Comparison of ENCODE assay signal across 28 cellular contexts in genomic region chr16:68432701-68433100, GRCh38.
"Had no signal": no experiment of that assay in that cellular context is flagged by ENCODE, and none has a peak within 500 bp of the region (broad histone marks: within the 10 kb centered on the region; RNA-seq: fewer than 3 reads in every experiment).

No MANE protein-coding gene starts in this region.

- H3K4me1 Mint-ChIP-seq: stimulated activated effector memory CD8-positive, alpha-beta T cell treated with anti-CD3 and anti-CD28 coated beads, Interleukin-12 subunit alpha, Interleukin-12 subunit beta, amount 100 ng/mL, for 72 hours; stimulated activated memory B cell treated with anti-CD40 and anti-IgM and Interleukin-4, amounts not matched to agents 10 μg/mL and 1 μg/mL and 100 μg/mL, for 72 hours; stimulated activated naive B cell treated with anti-CD40 and anti-IgM and Interleukin-4, amounts not matched to agents 10 μg/mL and 1 μg/mL and 100 μg/mL, for 72 hours had no signal

- H3K36me3 ChIP-seq: stomach, suprapubic skin, thoracic aorta, thyroid gland, tibial artery, tibial nerve, transverse colon, upper lobe of left lung, upper lobe of right lung, uterus, vagina had no signal

- DNase-seq: stimulated activated CD4-positive, alpha-beta T cell treated with anti-CD3 and anti-CD28 coated beads, Interleukin-2, amount 100 ng/mL, for 48 hours; stimulated activated CD4-positive, alpha-beta T cell treated with anti-CD3 and anti-CD28 coated beads, Interleukin-4, amount 100 ng/mL, for 1 hour; stimulated activated CD4-positive, alpha-beta T cell treated with anti-CD3 and anti-CD28 coated beads, Interleukin-4, amount 100 ng/mL, for 24 hours; stimulated activated CD4-positive, alpha-beta T cell treated with anti-CD3 and anti-CD28 coated beads, Interleukin-4, amount 100 ng/mL, for 4 hours; stimulated activated CD8-positive, alpha-beta memory T cell treated with anti-CD3 and anti-CD28 coated beads, Interleukin-4, amount 100 ng/mL, for 48 hours; stimulated activated naive B cell treated with anti-CD40 and anti-IgM and Interleukin-4, amounts not matched to agents 10 μg/mL and 1 μg/mL and 100 μg/mL, for 72 hours; stimulated activated naive CD4-positive, alpha-beta T cell; stimulated activated naive CD4-positive, alpha-beta T cell treated with Interleukin-2 at 50 U/mL for 16 hours; stimulated activated naive CD8-positive, alpha-beta T cell treated with anti-CD3 and anti-CD28 coated beads, Interleukin-15, amount 100 ng/mL, for 72 hours; stimulated activated naive CD8-positive, alpha-beta T cell treated with anti-CD3 and anti-CD28 coated beads, Interleukin-15, Interleukin-2, amounts not matched to agents 100 U/mL and 50 U/mL, for 24 hours; stomach; substantia nigra; testis; thyroid gland; tibial artery; transverse colon; trophoblast cell; upper lobe of left lung; upper lobe of right lung; uterus had no signal

- H3K4me1 ChIP-seq: suprapubic skin, testis, thyroid gland, tibial artery, tibial nerve, upper lobe of right lung, uterus, vagina had no signal

- H3K27ac Mint-ChIP-seq: stimulated activated effector memory CD8-positive, alpha-beta T cell treated with anti-CD3 and anti-CD28 coated beads, Interleukin-12 subunit alpha, Interleukin-12 subunit beta, amount 100 ng/mL, for 72 hours; stimulated activated memory B cell treated with anti-CD40 and anti-IgM and Interleukin-4, amounts not matched to agents 10 μg/mL and 1 μg/mL and 100 μg/mL, for 72 hours; stimulated activated naive B cell treated with anti-CD40 and anti-IgM and Interleukin-4, amounts not matched to agents 10 μg/mL and 1 μg/mL and 100 μg/mL, for 72 hours; stimulated activated naive CD8-positive, alpha-beta T cell treated with anti-CD3 and anti-CD28 coated beads, Interleukin-15, amount 100 ng/mL, for 72 hours; stimulated activated naive CD8-positive, alpha-beta T cell treated with anti-CD3 and anti-CD28 coated beads, Interleukin-15, Interleukin-2, amounts not matched to agents 100 ng/mL and 50 ng/mL, for 24 hours; type B pancreatic cell had no signal

- H3K9me3 ChIP-seq: stomach, suprapubic skin, testis, thoracic aorta, thyroid gland, tibial artery, transverse colon, upper lobe of right lung, uterus, vagina had no signal

- ATAC-seq: stimulated activated effector memory CD8-positive, alpha-beta T cell treated with anti-CD3 and anti-CD28 coated beads, Interleukin-12 subunit alpha, Interleukin-12 subunit beta, amount 100 ng/mL, for 72 hours; stimulated activated memory B cell treated with anti-CD40 and anti-IgM and Interleukin-4, amounts not matched to agents 10 μg/mL and 1 μg/mL and 100 μg/mL, for 72 hours; stimulated activated naive B cell treated with anti-CD40 and anti-IgM and Interleukin-4, amounts not matched to agents 10 μg/mL and 1 μg/mL and 100 μg/mL, for 72 hours; stimulated activated naive CD8-positive, alpha-beta T cell treated with anti-CD3 and anti-CD28 coated beads, Interleukin-15, amount 100 ng/mL, for 72 hours; stimulated activated naive CD8-positive, alpha-beta T cell treated with anti-CD3 and anti-CD28 coated beads, Interleukin-15, Interleukin-2, amounts not matched to agents 100 U/mL and 50 U/mL, for 24 hours; upper lobe of right lung had no signal

- H3K27me3 Mint-ChIP-seq: stimulated activated naive CD8-positive, alpha-beta T cell treated with anti-CD3 and anti-CD28 coated beads, Interleukin-15, amount 100 ng/mL, for 72 hours; stimulated activated naive CD8-positive, alpha-beta T cell treated with anti-CD3 and anti-CD28 coated beads, Interleukin-15, Interleukin-2, amounts not matched to agents 100 ng/mL and 50 ng/mL, for 24 hours had no signal

- H3K27ac ChIP-seq: stomach, suprapubic skin, testis, thoracic aorta, thyroid gland, tibial artery, tibial nerve, transverse colon, upper lobe of left lung, upper lobe of right lung, uterus, vagina had no signal

- H3K27me3 ChIP-seq: stomach, suprapubic skin, testis, thyroid gland, tibial nerve, transverse colon, upper lobe of left lung, upper lobe of right lung, uterus, vagina had no signal

- H3K9me3 Mint-ChIP-seq: stimulated activated effector memory CD8-positive, alpha-beta T cell treated with anti-CD3 and anti-CD28 coated beads, Interleukin-12 subunit alpha, Interleukin-12 subunit beta, amount 100 ng/mL, for 72 hours had no signal

- H3K4me3 ChIP-seq: stomach, suprapubic skin, testis, thoracic aorta, thyroid gland, tibial artery, tibial nerve, transverse colon, upper lobe of left lung, upper lobe of right lung, uterus, vagina had no signal

- H3K4me3 Mint-ChIP-seq: stimulated activated effector memory CD8-positive, alpha-beta T cell treated with anti-CD3 and anti-CD28 coated beads, Interleukin-12 subunit alpha, Interleukin-12 subunit beta, amount 100 ng/mL, for 72 hours; stimulated activated memory B cell treated with anti-CD40 and anti-IgM and Interleukin-4, amounts not matched to agents 10 μg/mL and 1 μg/mL and 100 μg/mL, for 72 hours; stimulated activated naive B cell treated with anti-CD40 and anti-IgM and Interleukin-4, amounts not matched to agents 10 μg/mL and 1 μg/mL and 100 μg/mL, for 72 hours; stimulated activated naive CD8-positive, alpha-beta T cell treated with anti-CD3 and anti-CD28 coated beads, Interleukin-15, amount 100 ng/mL, for 72 hours; stimulated activated naive CD8-positive, alpha-beta T cell treated with anti-CD3 and anti-CD28 coated beads, Interleukin-15, Interleukin-2, amounts not matched to agents 100 ng/mL and 50 ng/mL, for 24 hours; type B pancreatic cell had no signal

- H3K36me3 Mint-ChIP-seq: stimulated activated effector memory CD8-positive, alpha-beta T cell treated with anti-CD3 and anti-CD28 coated beads, Interleukin-12 subunit alpha, Interleukin-12 subunit beta, amount 100 ng/mL, for 72 hours; stimulated activated memory B cell treated with anti-CD40 and anti-IgM and Interleukin-4, amounts not matched to agents 10 μg/mL and 1 μg/mL and 100 μg/mL, for 72 hours; type B pancreatic cell had no signal
